ENCODE assay signal across 1 cellular context in the genomic region with DNA sequence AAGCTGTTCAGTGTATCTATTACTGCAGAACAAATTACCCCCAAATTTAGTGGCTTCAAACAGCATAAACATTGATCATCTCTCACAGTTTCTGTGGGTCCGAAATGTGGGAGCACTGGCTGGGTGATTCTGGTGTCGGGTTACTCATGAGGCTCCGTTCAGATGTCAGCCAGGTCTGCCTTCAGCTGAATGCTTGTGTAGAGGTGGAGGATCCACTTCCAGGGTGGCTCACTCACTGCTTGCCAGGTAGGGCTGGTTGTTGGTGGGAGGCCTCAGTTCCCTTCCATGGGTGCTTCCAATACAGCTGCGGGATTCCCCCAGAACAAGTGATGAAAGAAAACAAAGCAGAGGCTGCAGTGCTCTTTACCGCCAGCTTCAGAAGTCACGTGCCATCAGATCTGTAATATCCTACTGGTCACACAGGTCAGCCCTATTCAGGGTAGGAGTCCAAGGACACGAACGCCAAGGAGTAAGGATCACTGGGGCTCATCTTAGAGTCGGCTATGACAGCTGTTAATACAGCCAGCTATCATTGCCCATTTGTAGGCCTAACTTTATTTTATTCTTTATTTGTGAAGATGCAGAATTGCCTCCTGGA.
TF ChIP-seq lines count a peak whose summit lies in the region.

No MANE protein-coding gene starts in this region.

TF ChIP-seq in GM23338, 12 proteins besides CTCF, POLR2A, EP300 and RAD21:
- TF ChIP-seq POLR2AphosphoS5 (IDR thresholded peaks at IDR 0.05; ENCODE audit: low read depth) (no peak), JUNB (IDR thresholded peaks at IDR 0.05; ENCODE audit: unreplicated experiment) (no peak), ZNF114 (CRISPR knock-in tag; IDR thresholded peaks at IDR 0.05) (no peak), CREB1 (CRISPR knock-in tag; IDR thresholded peaks at IDR 0.05; ENCODE audit: low read depth) (no peak), EZH2 (IDR thresholded peaks at IDR 0.05; ENCODE audit: low read depth, unreplicated experiment) (no peak), NANOG (IDR thresholded peaks at IDR 0.05; ENCODE audit: borderline replicate concordance) (no peak), ZNF331 (CRISPR knock-in tag; IDR thresholded peaks at IDR 0.05; ENCODE audit: low read depth) (no peak), STAT1 (IDR thresholded peaks at IDR 0.05; ENCODE audit: unreplicated experiment) (no peak), EZH2phosphoT487 (IDR thresholded peaks at IDR 0.05; ENCODE audit: unreplicated experiment) (no peak)
- TF ChIP-seq, protein P1, sequence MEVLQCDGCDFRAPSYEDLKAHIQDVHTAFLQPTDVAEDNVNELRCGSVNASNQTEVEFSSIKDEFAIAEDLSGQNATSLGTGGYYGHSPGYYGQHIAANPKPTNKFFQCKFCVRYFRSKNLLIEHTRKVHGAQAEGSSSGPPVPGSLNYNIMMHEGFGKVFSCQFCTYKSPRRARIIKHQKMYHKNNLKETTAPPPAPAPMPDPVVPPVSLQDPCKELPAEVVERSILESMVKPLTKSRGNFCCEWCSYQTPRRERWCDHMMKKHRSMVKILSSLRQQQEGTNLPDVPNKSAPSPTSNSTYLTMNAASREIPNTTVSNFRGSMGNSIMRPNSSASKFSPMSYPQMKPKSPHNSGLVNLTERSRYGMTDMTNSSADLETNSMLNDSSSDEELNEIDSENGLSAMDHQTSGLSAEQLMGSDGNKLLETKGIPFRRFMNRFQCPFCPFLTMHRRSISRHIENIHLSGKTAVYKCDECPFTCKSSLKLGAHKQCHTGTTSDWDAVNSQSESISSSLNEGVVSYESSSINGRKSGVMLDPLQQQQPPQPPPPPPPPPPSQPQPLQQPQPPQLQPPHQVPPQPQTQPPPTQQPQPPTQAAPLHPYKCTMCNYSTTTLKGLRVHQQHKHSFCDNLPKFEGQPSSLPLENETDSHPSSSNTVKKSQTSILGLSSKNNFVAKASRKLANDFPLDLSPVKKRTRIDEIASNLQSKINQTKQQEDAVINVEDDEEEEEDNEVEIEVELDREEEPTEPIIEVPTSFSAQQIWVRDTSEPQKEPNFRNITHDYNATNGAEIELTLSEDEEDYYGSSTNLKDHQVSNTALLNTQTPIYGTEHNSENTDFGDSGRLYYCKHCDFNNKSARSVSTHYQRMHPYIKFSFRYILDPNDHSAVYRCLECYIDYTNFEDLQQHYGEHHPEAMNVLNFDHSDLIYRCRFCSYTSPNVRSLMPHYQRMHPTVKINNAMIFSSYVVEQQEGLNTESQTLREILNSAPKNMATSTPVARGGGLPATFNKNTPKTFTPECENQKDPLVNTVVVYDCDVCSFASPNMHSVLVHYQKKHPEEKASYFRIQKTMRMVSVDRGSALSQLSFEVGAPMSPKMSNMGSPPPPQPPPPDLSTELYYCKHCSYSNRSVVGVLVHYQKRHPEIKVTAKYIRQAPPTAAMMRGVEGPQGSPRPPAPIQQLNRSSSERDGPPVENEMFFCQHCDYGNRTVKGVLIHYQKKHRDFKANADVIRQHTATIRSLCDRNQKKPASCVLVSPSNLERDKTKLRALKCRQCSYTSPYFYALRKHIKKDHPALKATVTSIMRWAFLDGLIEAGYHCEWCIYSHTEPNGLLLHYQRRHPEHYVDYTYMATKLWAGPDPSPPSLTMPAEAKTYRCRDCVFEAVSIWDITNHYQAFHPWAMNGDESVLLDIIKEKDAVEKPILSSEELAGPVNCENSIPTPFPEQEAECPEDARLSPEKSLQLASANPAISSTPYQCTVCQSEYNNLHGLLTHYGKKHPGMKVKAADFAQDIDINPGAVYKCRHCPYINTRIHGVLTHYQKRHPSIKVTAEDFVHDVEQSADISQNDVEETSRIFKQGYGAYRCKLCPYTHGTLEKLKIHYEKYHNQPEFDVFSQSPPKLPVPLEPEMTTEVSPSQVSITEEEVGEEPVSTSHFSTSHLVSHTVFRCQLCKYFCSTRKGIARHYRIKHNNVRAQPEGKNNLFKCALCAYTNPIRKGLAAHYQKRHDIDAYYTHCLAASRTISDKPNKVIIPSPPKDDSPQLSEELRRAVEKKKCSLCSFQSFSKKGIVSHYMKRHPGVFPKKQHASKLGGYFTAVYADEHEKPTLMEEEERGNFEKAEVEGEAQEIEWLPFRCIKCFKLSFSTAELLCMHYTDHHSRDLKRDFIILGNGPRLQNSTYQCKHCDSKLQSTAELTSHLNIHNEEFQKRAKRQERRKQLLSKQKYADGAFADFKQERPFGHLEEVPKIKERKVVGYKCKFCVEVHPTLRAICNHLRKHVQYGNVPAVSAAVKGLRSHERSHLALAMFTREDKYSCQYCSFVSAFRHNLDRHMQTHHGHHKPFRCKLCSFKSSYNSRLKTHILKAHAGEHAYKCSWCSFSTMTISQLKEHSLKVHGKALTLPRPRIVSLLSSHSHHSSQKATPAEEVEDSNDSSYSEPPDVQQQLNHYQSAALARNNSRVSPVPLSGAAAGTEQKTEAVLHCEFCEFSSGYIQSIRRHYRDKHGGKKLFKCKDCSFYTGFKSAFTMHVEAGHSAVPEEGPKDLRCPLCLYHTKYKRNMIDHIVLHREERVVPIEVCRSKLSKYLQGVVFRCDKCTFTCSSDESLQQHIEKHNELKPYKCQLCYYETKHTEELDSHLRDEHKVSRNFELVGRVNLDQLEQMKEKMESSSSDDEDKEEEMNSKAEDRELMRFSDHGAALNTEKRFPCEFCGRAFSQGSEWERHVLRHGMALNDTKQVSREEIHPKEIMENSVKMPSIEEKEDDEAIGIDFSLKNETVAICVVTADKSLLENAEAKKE (CRISPR knock-in tag; IDR thresholded peaks at IDR 0.05), result no peak
- TF ChIP-seq, protein P2, sequence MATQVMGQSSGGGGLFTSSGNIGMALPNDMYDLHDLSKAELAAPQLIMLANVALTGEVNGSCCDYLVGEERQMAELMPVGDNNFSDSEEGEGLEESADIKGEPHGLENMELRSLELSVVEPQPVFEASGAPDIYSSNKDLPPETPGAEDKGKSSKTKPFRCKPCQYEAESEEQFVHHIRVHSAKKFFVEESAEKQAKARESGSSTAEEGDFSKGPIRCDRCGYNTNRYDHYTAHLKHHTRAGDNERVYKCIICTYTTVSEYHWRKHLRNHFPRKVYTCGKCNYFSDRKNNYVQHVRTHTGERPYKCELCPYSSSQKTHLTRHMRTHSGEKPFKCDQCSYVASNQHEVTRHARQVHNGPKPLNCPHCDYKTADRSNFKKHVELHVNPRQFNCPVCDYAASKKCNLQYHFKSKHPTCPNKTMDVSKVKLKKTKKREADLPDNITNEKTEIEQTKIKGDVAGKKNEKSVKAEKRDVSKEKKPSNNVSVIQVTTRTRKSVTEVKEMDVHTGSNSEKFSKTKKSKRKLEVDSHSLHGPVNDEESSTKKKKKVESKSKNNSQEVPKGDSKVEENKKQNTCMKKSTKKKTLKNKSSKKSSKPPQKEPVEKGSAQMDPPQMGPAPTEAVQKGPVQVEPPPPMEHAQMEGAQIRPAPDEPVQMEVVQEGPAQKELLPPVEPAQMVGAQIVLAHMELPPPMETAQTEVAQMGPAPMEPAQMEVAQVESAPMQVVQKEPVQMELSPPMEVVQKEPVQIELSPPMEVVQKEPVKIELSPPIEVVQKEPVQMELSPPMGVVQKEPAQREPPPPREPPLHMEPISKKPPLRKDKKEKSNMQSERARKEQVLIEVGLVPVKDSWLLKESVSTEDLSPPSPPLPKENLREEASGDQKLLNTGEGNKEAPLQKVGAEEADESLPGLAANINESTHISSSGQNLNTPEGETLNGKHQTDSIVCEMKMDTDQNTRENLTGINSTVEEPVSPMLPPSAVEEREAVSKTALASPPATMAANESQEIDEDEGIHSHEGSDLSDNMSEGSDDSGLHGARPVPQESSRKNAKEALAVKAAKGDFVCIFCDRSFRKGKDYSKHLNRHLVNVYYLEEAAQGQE (IDR thresholded peaks at IDR 0.05; ENCODE audit: unreplicated experiment), result no peak
- TF ChIP-seq, protein P3, sequence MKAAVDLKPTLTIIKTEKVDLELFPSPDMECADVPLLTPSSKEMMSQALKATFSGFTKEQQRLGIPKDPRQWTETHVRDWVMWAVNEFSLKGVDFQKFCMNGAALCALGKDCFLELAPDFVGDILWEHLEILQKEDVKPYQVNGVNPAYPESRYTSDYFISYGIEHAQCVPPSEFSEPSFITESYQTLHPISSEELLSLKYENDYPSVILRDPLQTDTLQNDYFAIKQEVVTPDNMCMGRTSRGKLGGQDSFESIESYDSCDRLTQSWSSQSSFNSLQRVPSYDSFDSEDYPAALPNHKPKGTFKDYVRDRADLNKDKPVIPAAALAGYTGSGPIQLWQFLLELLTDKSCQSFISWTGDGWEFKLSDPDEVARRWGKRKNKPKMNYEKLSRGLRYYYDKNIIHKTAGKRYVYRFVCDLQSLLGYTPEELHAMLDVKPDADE (IDR thresholded peaks at IDR 0.05), result no peak
TF ChIP-seq in GM23338: peak in this region for 0.
